Comparison of ENCODE assay signal across 7 cellular contexts in genomic region chr11:95729462-95729861, GRCh38.
"Had no signal": no experiment of that assay in that cellular context is flagged by ENCODE, and none has a peak within 500 bp of the region (broad histone marks: within the 10 kb centered on the region; RNA-seq: fewer than 3 reads in every experiment).

No MANE protein-coding gene starts in this region.

- DNase-seq: IMR-90, KBM-7, KG1 had no signal

- H3K9me3 Mint-ChIP-seq: IgD-negative memory B cell had no signal

- H3K4me3 Mint-ChIP-seq: IgD-negative memory B cell had no signal

- FAIRE-seq: HepG2, HTR-8/SVneo had no signal

- ATAC-seq: HepG2 had no signal

- H3K27me3 Mint-ChIP-seq: IgD-negative memory B cell had no signal

- H3K27ac Mint-ChIP-seq: IgD-negative memory B cell had no signal

- H3K27ac ChIP-seq: HL-60 had no signal

- H3K36me3 Mint-ChIP-seq: IgD-negative memory B cell had no signal
